In the genomic region with DNA sequence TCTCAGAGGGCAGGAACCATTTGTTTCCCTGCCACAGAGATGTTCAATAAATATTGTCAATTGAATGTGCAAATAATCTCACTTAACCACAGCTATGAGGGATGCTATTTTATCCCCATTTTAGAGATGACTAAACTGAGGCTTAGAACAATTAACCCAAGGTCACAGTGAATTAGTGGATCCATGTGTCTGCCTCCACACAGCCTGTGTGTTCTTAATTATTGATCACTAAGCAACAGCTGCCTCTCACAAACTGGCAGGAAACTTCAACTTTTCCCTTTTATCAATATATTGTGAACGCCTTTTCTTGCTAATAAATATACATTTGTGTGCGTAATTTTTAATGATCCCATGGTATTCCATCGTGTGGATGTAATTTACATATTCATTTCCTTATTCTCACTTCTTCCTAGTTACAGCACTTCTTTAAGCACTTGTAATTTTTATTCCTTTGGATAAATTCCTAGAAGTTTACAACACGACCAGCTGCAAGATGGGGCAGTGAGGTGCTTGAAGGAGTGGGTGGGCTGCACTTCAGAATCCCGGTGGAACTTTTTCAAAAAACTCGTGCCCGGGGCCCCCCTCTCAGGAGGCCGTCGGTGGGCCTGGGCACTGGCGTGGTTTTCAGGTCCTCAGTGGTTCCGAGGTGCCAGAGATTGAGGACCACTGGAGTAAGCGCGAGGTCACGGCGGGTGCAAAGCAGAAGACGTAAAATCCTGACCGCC, we compare ENCODE assay signal across 8 cellular contexts. TPM values are rescaled to one million over a fixed set of nuclear protein-coding genes. Genes with fewer than 3 reads are reported as not detected.
DNase-seq lines count a peak whose midpoint lies in the region; ATAC-seq, FAIRE-seq and TF ChIP-seq lines count a peak whose summit lies in the region.

No MANE protein-coding gene starts in this region.

- POLR2A ChIA-PET in A549 (lab: Yijun Ruan, JAX), result interaction anchor here (1.4 kb wide), 1 partner anchor 31 kb away, joined by 3 read pairs; no protein-coding TSS in a partner anchor
- POLR2A ChIA-PET in activated CD4-positive, alpha-beta memory T cell treated with anti-CD3 and anti-CD28 coated beads for 36 hours (lab: Charles Lee), result interaction anchor here (0.9 to 4.5 kb wide), 18 partner anchors 10 to 145 kb away, joined by 3 to 57 read pairs (median 7); a partner anchor contains a TSS

- H3K4me3 Mint-ChIP-seq in activated CD4-positive, alpha-beta memory T cell treated with anti-CD3 and anti-CD28 coated beads for 36 hours, result peak overlapping the region; percentile 94
- peak overlapping the region; percentile 87 for H3K4me3 Mint-ChIP-seq in stimulated activated memory B cell treated with anti-CD40 and anti-IgM and Interleukin-4, amounts not matched to agents 10 μg/mL and 1 μg/mL and 100 μg/mL, for 72 hours

- H3K4me1 ChIP-seq in A549, result peaks cover 14% of the 10 kb centered on the region
- peaks cover 13% of the 10 kb centered on the region for H3K4me1 ChIP-seq in iPS-15b (ENCODE audit: control insufficient read depth, insufficient read depth, low read length)

- no peak for DNase-seq in A549 (ENCODE audit: low read depth in 1 of 2, low spot score in 1 of 2)
- no peak for DNase-seq in activated CD4-positive, alpha-beta memory T cell treated with anti-CD3 and anti-CD28 coated beads for 36 hours
- DNase-seq in posterior vena cava (ENCODE audit: low spot score), result no peak

- no peaks in the 10 kb centered on the region for H3K27me3 ChIP-seq in iPS-15b (ENCODE audit: control insufficient read depth, insufficient read depth, low read length)

- H3K9ac ChIP-seq in iPS-15b (ENCODE audit: low read depth, low read length), result peak overlapping the region; percentile 79

- ATAC-seq in A549 (no peak), GM21717 (IDR thresholded peaks at IDR 0.05; ENCODE audit: unreplicated experiment) (peak; percentile 1), HG02642 (IDR thresholded peaks at IDR 0.05; ENCODE audit: poor library complexity, unreplicated experiment) (no peak), HG02763 (IDR thresholded peaks at IDR 0.05; ENCODE audit: unreplicated experiment) (no peak)
- no peak for ATAC-seq in stimulated activated memory B cell treated with anti-CD40 and anti-IgM and Interleukin-4, amounts not matched to agents 10 μg/mL and 1 μg/mL and 100 μg/mL, for 72 hours

- peaks cover 41% of the 10 kb centered on the region for H3K36me3 Mint-ChIP-seq in activated CD4-positive, alpha-beta memory T cell treated with anti-CD3 and anti-CD28 coated beads for 36 hours
- H3K36me3 Mint-ChIP-seq in stimulated activated memory B cell treated with anti-CD40 and anti-IgM and Interleukin-4, amounts not matched to agents 10 μg/mL and 1 μg/mL and 100 μg/mL, for 72 hours, result peaks cover 26% of the 10 kb centered on the region

- TF ChIP-seq EP300 in A549 (IDR thresholded peaks at IDR 0.05), result no peak

- peaks cover 5% of the 10 kb centered on the region for H3K9me3 Mint-ChIP-seq in activated CD4-positive, alpha-beta memory T cell treated with anti-CD3 and anti-CD28 coated beads for 36 hours
- H3K9me3 Mint-ChIP-seq in stimulated activated memory B cell treated with anti-CD40 and anti-IgM and Interleukin-4, amounts not matched to agents 10 μg/mL and 1 μg/mL and 100 μg/mL, for 72 hours, result no peaks in the 10 kb centered on the region

- TF ChIP-seq RAD21 in A549 (conservative IDR thresholded peaks at IDR 0.05 in 1 of 2, IDR thresholded peaks at IDR 0.05 in 1 of 2), result no peak

- H3K27ac ChIP-seq in A549, result peak overlapping the region; percentile 95 to 99

- H3K4me2 ChIP-seq in A549, result peak overlapping the region; percentile 89

- H3K9me3 ChIP-seq in A549, result no peaks in the 10 kb centered on the region
- H3K9me3 ChIP-seq in iPS-15b (ENCODE audit: control insufficient read depth, insufficient read depth, low read length), result no peaks in the 10 kb centered on the region

- peak overlapping the region; percentile 45 for H3K4me3 ChIP-seq in A549
- peak overlapping the region; percentile 65 for H3K4me3 ChIP-seq in iPS-15b (ENCODE audit: low read depth, low read length)

- no peaks in the 10 kb centered on the region for H3K27me3 Mint-ChIP-seq in activated CD4-positive, alpha-beta memory T cell treated with anti-CD3 and anti-CD28 coated beads for 36 hours
- no peaks in the 10 kb centered on the region for H3K27me3 Mint-ChIP-seq in stimulated activated memory B cell treated with anti-CD40 and anti-IgM and Interleukin-4, amounts not matched to agents 10 μg/mL and 1 μg/mL and 100 μg/mL, for 72 hours

- H3K4me1 Mint-ChIP-seq in activated CD4-positive, alpha-beta memory T cell treated with anti-CD3 and anti-CD28 coated beads for 36 hours (ENCODE audit: low read depth), result peaks cover 46% of the 10 kb centered on the region
- H3K4me1 Mint-ChIP-seq in stimulated activated memory B cell treated with anti-CD40 and anti-IgM and Interleukin-4, amounts not matched to agents 10 μg/mL and 1 μg/mL and 100 μg/mL, for 72 hours, result peaks cover 51% of the 10 kb centered on the region

- no peak for TF ChIP-seq POLR2A in A549 (IDR thresholded peaks at IDR 0.05; ENCODE audit: low read length)

- H3K36me3 ChIP-seq in iPS-15b (ENCODE audit: control insufficient read depth, insufficient read depth, low read length), result peaks cover 3% of the 10 kb centered on the region

- CTCF ChIA-PET in A549 (lab: Yijun Ruan, JAX), result interaction anchor here (0.7 to 2.6 kb wide), 9 partner anchors 9 to 612 kb away, joined by 3 to 10 read pairs (median 3); no protein-coding TSS in a partner anchor
- CTCF ChIA-PET in activated CD4-positive, alpha-beta memory T cell treated with anti-CD3 and anti-CD28 coated beads for 36 hours (lab: Charles Lee), result interaction anchor here (0.6 to 6.9 kb wide), 16 partner anchors 10 to 1183 kb away, joined by 3 to 49 read pairs (median 6); a partner anchor contains a TSS

- FAIRE-seq in A549 (lab: Jason Lieb, UNC), result no peak

- TF ChIP-seq CTCF in A549 (IDR thresholded peaks at IDR 0.05), result no peak

- intact Hi-C loops in activated CD4-positive, alpha-beta memory T cell treated with anti-CD3 and anti-CD28 coated beads for 36 hours (cut with micrococcal nuclease), result loop anchor here (1.0 to 5.0 kb wide), 5 partner anchors 11 to 260 kb away; a partner anchor contains a TSS
- intact Hi-C loops in posterior vena cava (cut with DNase I), result no loop called here

- 39% methylated on average over 6 of the region's 17 CpGs for WGBS in A549 (ENCODE audit: missing lambda C conversion rate)

- peak overlapping the region; percentile 99 for H3K27ac Mint-ChIP-seq in activated CD4-positive, alpha-beta memory T cell treated with anti-CD3 and anti-CD28 coated beads for 36 hours
- H3K27ac Mint-ChIP-seq in stimulated activated memory B cell treated with anti-CD40 and anti-IgM and Interleukin-4, amounts not matched to agents 10 μg/mL and 1 μg/mL and 100 μg/mL, for 72 hours, result peak overlapping the region; percentile 99

TF ChIP-seq in A549, 52 proteins besides CTCF, POLR2A, EP300 and RAD21 (continues in another document):
- no peak for TF ChIP-seq FOSL2 (IDR thresholded peaks at IDR 0.05)
- no peak for TF ChIP-seq FOSL2 (CRISPR knock-in tag; IDR thresholded peaks at IDR 0.05)
- no peak for TF ChIP-seq BHLHE40 (IDR thresholded peaks at IDR 0.05; ENCODE audit: low read depth, low read length)
- TF ChIP-seq, protein P1, sequence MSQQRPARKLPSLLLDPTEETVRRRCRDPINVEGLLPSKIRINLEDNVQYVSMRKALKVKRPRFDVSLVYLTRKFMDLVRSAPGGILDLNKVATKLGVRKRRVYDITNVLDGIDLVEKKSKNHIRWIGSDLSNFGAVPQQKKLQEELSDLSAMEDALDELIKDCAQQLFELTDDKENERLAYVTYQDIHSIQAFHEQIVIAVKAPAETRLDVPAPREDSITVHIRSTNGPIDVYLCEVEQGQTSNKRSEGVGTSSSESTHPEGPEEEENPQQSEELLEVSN (IDR thresholded peaks at IDR 0.05; ENCODE audit: borderline replicate concordance, low read depth), result 0 out of 2 replicates have a peak, but pooled peaks have one; percentile 35
- TF ChIP-seq, protein P2, sequence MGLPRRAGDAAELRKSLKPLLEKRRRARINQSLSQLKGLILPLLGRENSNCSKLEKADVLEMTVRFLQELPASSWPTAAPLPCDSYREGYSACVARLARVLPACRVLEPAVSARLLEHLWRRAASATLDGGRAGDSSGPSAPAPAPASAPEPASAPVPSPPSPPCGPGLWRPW (IDR thresholded peaks at IDR 0.05), result no peak
- TF ChIP-seq RARB (CRISPR knock-in tag; IDR thresholded peaks at IDR 0.05), result no peak
- TF ChIP-seq CBX2 (IDR thresholded peaks at IDR 0.05; ENCODE audit: borderline replicate concordance, low read depth), result no peak
- 0 out of 2 replicates have a peak, but pooled peaks have one; percentile 69 for TF ChIP-seq KDM1A (IDR thresholded peaks at IDR 0.05; ENCODE audit: low read depth)
- TF ChIP-seq MAZ (IDR thresholded peaks at IDR 0.05; ENCODE audit: borderline replicate concordance, low read depth, low read length), result no peak
- TF ChIP-seq FOSB (CRISPR knock-in tag; IDR thresholded peaks at IDR 0.05), result no peak
- peak; percentile 68; the same call in 1 of the 2 replicates for TF ChIP-seq HDAC2 (IDR thresholded peaks at IDR 0.05)
- no peak for TF ChIP-seq HOXB13 (CRISPR knock-in tag; IDR thresholded peaks at IDR 0.05; ENCODE audit: low read depth)

RNA-seq across cellular contexts. Expression of a gene that starts 0.9 kb away (rescaled TPM):
- polyA plus RNA-seq in A549 (2011; rRNA removed), result 19.4 and 29.3 TPM in 2 replicates
- 16.9 and 24.0 TPM in 2 replicates for polyA plus RNA-seq in A549 (2012; cell fraction: cytosol; rRNA removed)
- polyA plus RNA-seq in A549 (2012; cell fraction: nucleus; rRNA removed), result 64.6 and 68.4 TPM in 2 replicates
- polyA plus RNA-seq in A549 (2017; fragmentation: RNase III; extraction: RNeasy Plus Mini Kit Qiagen cat#74134 plus additional on column Dnase treatment), result 21.0 to 30.8 TPM (median 29.7 TPM) in 3 replicates
- 31.2 and 49.4 TPM in 2 replicates for polyA minus RNA-seq in A549 (2011; rRNA and poly(A)+ RNA removed)
- 100 to 1,000 TPM; 131 to 137 TPM for total RNA-seq in activated CD4-positive, alpha-beta memory T cell treated with anti-CD3 and anti-CD28 coated beads for 36 hours
- total RNA-seq in posterior vena cava, result 10 to 100 TPM; 48.3 to 52.0 TPM

RNA-seq across cellular contexts. Expression of a gene that starts 31.5 kb away (rescaled TPM):
- polyA plus RNA-seq in A549 (2011; rRNA removed) (2.5 and 3.6 TPM in 2 replicates), A549 (2017; fragmentation: RNase III; extraction: RNeasy Plus Mini Kit Qiagen cat#74134 plus additional on column Dnase treatment) (3.3 to 4.5 TPM (median 4.5 TPM) in 3 replicates)
- 3.1 and 3.3 TPM in 2 replicates for polyA plus RNA-seq in A549 (2012; cell fraction: cytosol; rRNA removed)
- 3.5 and 4.4 TPM in 2 replicates for polyA plus RNA-seq in A549 (2012; cell fraction: nucleus; rRNA removed)
- 13.4 and 15.0 TPM in 2 replicates for polyA minus RNA-seq in A549 (2011; rRNA and poly(A)+ RNA removed)
- 10 to 100 TPM; 16.1 to 17.6 TPM for total RNA-seq in activated CD4-positive, alpha-beta memory T cell treated with anti-CD3 and anti-CD28 coated beads for 36 hours
- 1 to 10 TPM; 5.1 to 5.7 TPM for total RNA-seq in posterior vena cava
